Comparison of ENCODE assay signal across 1 cellular context in the genomic region with DNA sequence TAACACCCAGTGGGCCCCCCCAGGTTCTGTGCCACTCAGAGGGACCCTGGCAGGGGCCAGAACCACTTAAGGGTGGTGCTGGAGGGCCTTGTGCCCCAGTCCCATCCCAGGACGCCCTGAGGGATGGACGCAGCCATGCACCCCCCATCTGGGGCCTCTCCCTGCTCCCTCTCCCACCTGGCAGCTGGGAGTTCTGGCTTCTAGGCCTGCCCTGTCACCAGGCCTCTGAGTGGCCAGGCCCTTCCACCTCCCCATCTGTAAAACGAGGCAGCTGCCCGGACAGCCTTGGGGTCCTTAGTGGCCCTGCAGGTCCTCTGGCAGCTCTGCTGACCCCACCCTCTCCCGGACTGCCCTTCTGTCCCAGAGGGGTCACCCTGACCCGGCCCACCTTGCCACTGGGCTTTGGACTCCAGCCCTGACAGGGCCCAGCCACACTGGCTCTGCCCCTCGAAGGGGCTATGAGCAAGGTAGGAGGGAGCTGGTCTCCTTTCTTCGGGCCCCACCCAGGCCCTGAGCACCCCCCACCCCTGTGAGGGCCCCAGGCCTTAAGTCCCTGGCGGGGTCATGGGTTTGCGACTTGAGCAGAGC.
TF ChIP-seq lines count a peak whose summit lies in the region.

No MANE protein-coding gene starts in this region.

TF ChIP-seq in SK-N-SH treated with all-trans-retinoic acid at 6 μM for 48 hours, 23 proteins besides CTCF, POLR2A, EP300 and RAD21 (continued from another document):
- TF ChIP-seq TSHZ2 (CRISPR knock-in tag; IDR thresholded peaks at IDR 0.05) (no peak), ZNF565 (CRISPR knock-in tag; conservative IDR thresholded peaks at IDR 0.05; ENCODE audit: low read depth) (no peak), ZFP30 (CRISPR knock-in tag; IDR thresholded peaks at IDR 0.05) (no peak), RARB (CRISPR knock-in tag; IDR thresholded peaks at IDR 0.05) (no peak), GLIS3 (CRISPR knock-in tag; IDR thresholded peaks at IDR 0.05) (no peak)
- TF ChIP-seq, protein P1, sequence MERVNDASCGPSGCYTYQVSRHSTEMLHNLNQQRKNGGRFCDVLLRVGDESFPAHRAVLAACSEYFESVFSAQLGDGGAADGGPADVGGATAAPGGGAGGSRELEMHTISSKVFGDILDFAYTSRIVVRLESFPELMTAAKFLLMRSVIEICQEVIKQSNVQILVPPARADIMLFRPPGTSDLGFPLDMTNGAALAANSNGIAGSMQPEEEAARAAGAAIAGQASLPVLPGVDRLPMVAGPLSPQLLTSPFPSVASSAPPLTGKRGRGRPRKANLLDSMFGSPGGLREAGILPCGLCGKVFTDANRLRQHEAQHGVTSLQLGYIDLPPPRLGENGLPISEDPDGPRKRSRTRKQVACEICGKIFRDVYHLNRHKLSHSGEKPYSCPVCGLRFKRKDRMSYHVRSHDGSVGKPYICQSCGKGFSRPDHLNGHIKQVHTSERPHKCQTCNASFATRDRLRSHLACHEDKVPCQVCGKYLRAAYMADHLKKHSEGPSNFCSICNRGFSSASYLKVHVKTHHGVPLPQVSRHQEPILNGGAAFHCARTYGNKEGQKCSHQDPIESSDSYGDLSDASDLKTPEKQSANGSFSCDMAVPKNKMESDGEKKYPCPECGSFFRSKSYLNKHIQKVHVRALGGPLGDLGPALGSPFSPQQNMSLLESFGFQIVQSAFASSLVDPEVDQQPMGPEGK (CRISPR knock-in tag; IDR thresholded peaks at IDR 0.05; ENCODE audit: borderline replicate concordance), result no peak
TF ChIP-seq in SK-N-SH treated with all-trans-retinoic acid at 6 μM for 48 hours: peak in this region for 0.
